Comparison of ENCODE assay signal across 20 cellular contexts in the genomic region with DNA sequence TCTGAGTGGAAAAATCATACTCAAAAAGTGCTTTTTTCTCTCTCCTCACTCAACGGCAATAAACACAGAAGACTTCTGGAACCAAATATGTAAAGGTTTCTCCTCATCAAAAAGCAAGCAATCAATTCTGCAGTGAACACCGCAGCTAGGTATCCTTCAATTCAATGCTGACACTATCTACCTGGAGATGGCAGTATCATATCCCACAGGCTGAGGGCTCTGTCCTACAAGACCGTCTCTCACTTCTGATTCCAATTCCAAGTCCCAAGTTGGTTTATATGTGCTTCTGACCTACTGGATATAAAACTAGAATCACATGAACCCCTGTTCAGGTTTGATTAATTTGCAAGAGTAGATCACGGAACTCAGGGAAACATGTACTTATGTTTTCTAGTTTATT. TPM values are rescaled to one million over a fixed set of nuclear protein-coding genes. Genes with fewer than 3 reads are reported as not detected.
DNase-seq lines count a peak whose midpoint lies in the region; TF ChIP-seq lines count a peak whose summit lies in the region.
"Had no signal": no experiment of that assay in that cellular context is flagged by ENCODE, and none has a peak within 500 bp of the region (broad histone marks: within the 10 kb centered on the region; RNA-seq: fewer than 3 reads in every experiment).

No MANE protein-coding gene starts in this region.

- H3K27ac Mint-ChIP-seq in H9 = no peak overlapping the region
- no peak overlapping the region for H3K27ac Mint-ChIP-seq in chondrocyte (ENCODE audit: unreplicated experiment)
- H3K27ac Mint-ChIP-seq: CD8-positive, alpha-beta T cell had no signal

- no peak for DNase-seq in H9
- DNase-seq in NCI-H69 (lab: John Stamatoyannopoulos, UW) = peak; percentile 17
- DNase-seq in chondrocyte (ENCODE audit: low spot score) = no peak
- DNase-seq in activated CD4-positive, alpha-beta T cell treated with anti-CD3 and anti-CD28 coated beads for 1 hour = no peak
- no peak for DNase-seq in HUDEP-2 (lab: John Stamatoyannopoulos, UW; ENCODE audit: unreplicated experiment in 76 of 76)
- DNase-seq in ecto neural progenitor cell (ENCODE audit: low spot score) = no peak
- DNase-seq: ACHN; CD8-positive, alpha-beta T cell; GDM1; NCI-H1105 treated with DMSO at 0.1 percent for 48 hours; NCI-H2029 treated with DMSO at 0.1 percent for 48 hours; NCI-H2171; NCI-H524 treated with DMSO at 0.1 percent for 48 hours; SIG-M5; SK-N-SH had no signal

- no CpG with 5 or more reads among the region's 4 CpGs for WGBS in H9 (ENCODE audit: extremely low coverage, insufficient read length, low lambda C conversion rate)

- H3K4me1 ChIP-seq in H9 (ENCODE audit: insufficient read depth, low read length) = no peaks in the 10 kb centered on the region
- H3K4me1 ChIP-seq: BLaER1 treated with 17β-estradiol and CSF1 and Interleukin-3, amounts not matched to agents 10 nM and 100 nM had no signal

- H4K20me1 ChIP-seq in H9 (ENCODE audit: control insufficient read depth, insufficient read depth, insufficient read length) (no peaks in the 10 kb centered on the region), neural cell (ENCODE audit: insufficient read depth) (no peaks in the 10 kb centered on the region)
- H4K20me1 ChIP-seq: BLaER1 treated with 17β-estradiol and CSF1 and Interleukin-3, amounts not matched to agents 10 nM and 100 nM had no signal

- H3K36me3 Mint-ChIP-seq in H9 (ENCODE audit: insufficient read depth in 1 of 3, low read depth in 3 of 3) = peaks cover 0 to 5% (median 0%) of the 10 kb centered on the region in 3 experiments; a peak in 1 of 7 replicates
- H3K36me3 Mint-ChIP-seq in chondrocyte (ENCODE audit: low read depth) = no peaks in the 10 kb centered on the region
- H3K36me3 Mint-ChIP-seq: CD8-positive, alpha-beta T cell had no signal

- no peak overlapping the region for H4K5ac ChIP-seq in H9 (ENCODE audit: insufficient read length, low read depth, low read length)

- H3K9me3 ChIP-seq in H9 (ENCODE audit: control insufficient read depth, low read depth, low read length) (no peaks in the 10 kb centered on the region), neural cell (ENCODE audit: low read length) (no peaks in the 10 kb centered on the region)
- H3K9me3 ChIP-seq: BLaER1 treated with 17β-estradiol and CSF1 and Interleukin-3, amounts not matched to agents 10 nM and 100 nM; SK-N-SH had no signal

- no peak overlapping the region for H2BK20ac ChIP-seq in H9 (ENCODE audit: low read depth, low read length, poor library complexity, severe bottlenecking)

- H3K9me3 Mint-ChIP-seq in H9 = no peaks in the 10 kb centered on the region; a peak in 1 of 5 replicates
- peaks cover 12% of the 10 kb centered on the region for H3K9me3 Mint-ChIP-seq in chondrocyte (ENCODE audit: low read depth)

- H3K56ac ChIP-seq in H9 (ENCODE audit: insufficient read length, low read depth, low read length) = no peak overlapping the region

- no peak overlapping the region for H2AK5ac ChIP-seq in H9 (ENCODE audit: insufficient read length, low read length)

- H3K36me3 ChIP-seq in neural cell (ENCODE audit: insufficient read depth, low read length) = no peaks in the 10 kb centered on the region
- H3K36me3 ChIP-seq: BLaER1 treated with 17β-estradiol and CSF1 and Interleukin-3, amounts not matched to agents 10 nM and 100 nM had no signal

- no peak for TF ChIP-seq RAD21 in neural cell (conservative IDR thresholded peaks at IDR 0.05)

- H2BK15ac ChIP-seq in H9 (ENCODE audit: low read depth, low read length) = no peak overlapping the region

- no peak overlapping the region for H2BK5ac ChIP-seq in H9 (ENCODE audit: insufficient read length, low read length)

- H3K27me3 ChIP-seq in H9 (ENCODE audit: insufficient read depth, low read length) = no peaks in the 10 kb centered on the region
- H3K27me3 ChIP-seq in neural cell (ENCODE audit: insufficient read depth, low read depth, low read length) = no peaks in the 10 kb centered on the region
- H3K27me3 ChIP-seq: BLaER1 treated with 17β-estradiol and CSF1 and Interleukin-3, amounts not matched to agents 10 nM and 100 nM had no signal

- H3K4ac ChIP-seq in H9 (ENCODE audit: low read depth, low read length) = no peak overlapping the region

- H3T11ph ChIP-seq in H9 (ENCODE audit: low read length) = no peak overlapping the region

- H2AFZ ChIP-seq in H9 (ENCODE audit: low read length) (no peak overlapping the region), neural cell (ENCODE audit: low read depth, low read length) (no peak overlapping the region)

- TF ChIP-seq CTCF in H9 (conservative IDR thresholded peaks at IDR 0.05) = peak; percentile 59
- TF ChIP-seq CTCF in chondrocyte (IDR thresholded peaks at IDR 0.05) = peak; percentile 17
- TF ChIP-seq CTCF in neural cell (IDR thresholded peaks at IDR 0.05; ENCODE audit: poor library complexity, severe bottlenecking) = peak; percentile 8

- H3K79me2 ChIP-seq in H9 (ENCODE audit: insufficient read depth, low read length) = no peaks in the 10 kb centered on the region
- no peaks in the 10 kb centered on the region for H3K79me2 ChIP-seq in neural cell (replicated peaks; ENCODE audit: insufficient read depth, low read length)

- H3K4me3 Mint-ChIP-seq in H9 (no peak overlapping the region), chondrocyte (ENCODE audit: unreplicated experiment) (no peak overlapping the region)
- H3K4me3 Mint-ChIP-seq: CD8-positive, alpha-beta T cell had no signal

- H3K14ac ChIP-seq in H9 (ENCODE audit: insufficient read depth, low read length) = no peak overlapping the region

- H3K79me1 ChIP-seq in H9 (ENCODE audit: insufficient read depth, low read depth, low read length, poor library complexity, severe bottlenecking) = no peaks in the 10 kb centered on the region

- no peak overlapping the region for H4K8ac ChIP-seq in H9 (replicated peaks; ENCODE audit: insufficient read length, low read depth, low read length)

- no peak for TF ChIP-seq EP300 in neural cell (conservative IDR thresholded peaks at IDR 0.05; ENCODE audit: poor library complexity, severe bottlenecking)

- H3K9ac ChIP-seq in H9 (ENCODE audit: extremely low read depth, insufficient read length, low read length) (no peak overlapping the region), neural cell (ENCODE audit: low read length) (no peak overlapping the region)
- H3K9ac ChIP-seq: BLaER1 treated with 17β-estradiol and CSF1 and Interleukin-3, amounts not matched to agents 10 nM and 100 nM; SK-N-SH had no signal

- H3K9me2 ChIP-seq in neural cell (ENCODE audit: insufficient read depth, low read length) = no peaks in the 10 kb centered on the region
- H3K9me2 ChIP-seq: SK-N-SH had no signal

- no peaks in the 10 kb centered on the region for H3K27me3 Mint-ChIP-seq in H9 (ENCODE audit: low read depth)
- no peaks in the 10 kb centered on the region for H3K27me3 Mint-ChIP-seq in chondrocyte (ENCODE audit: low read depth)

- no peak overlapping the region for H3K18ac ChIP-seq in H9 (ENCODE audit: insufficient read length, low read depth, low read length)

- H3K27ac ChIP-seq in H9 (ENCODE audit: insufficient read length, low read depth, low read length) (no peak overlapping the region), neural cell (ENCODE audit: low read length) (no peak overlapping the region)
- H3K27ac ChIP-seq: BLaER1 treated with 17β-estradiol and CSF1 and Interleukin-3, amounts not matched to agents 10 nM and 100 nM had no signal

- H3F3A ChIP-seq in neural cell (ENCODE audit: insufficient read depth, low read length, poor library complexity, severe bottlenecking) = no peaks in the 10 kb centered on the region

- no peak overlapping the region for H2BK12ac ChIP-seq in H9 (ENCODE audit: insufficient read length, low read depth, low read length)

- no peak overlapping the region for H3K23ac ChIP-seq in H9 (ENCODE audit: insufficient read length, low read depth, low read length)

- H4K91ac ChIP-seq in H9 (ENCODE audit: insufficient read length, low read depth, low read length) = no peak overlapping the region

- H3K23me2 ChIP-seq in H9 (ENCODE audit: insufficient read length, low read depth, low read length, poor library complexity, severe bottlenecking) = no peaks in the 10 kb centered on the region

- no peak overlapping the region for H2BK120ac ChIP-seq in H9 (ENCODE audit: low read depth, low read length, poor library complexity, severe bottlenecking)

- H3K4me1 Mint-ChIP-seq in H9 (peaks cover 0 to 9% of the 10 kb centered on the region in 2 experiments; a peak in 2 of 4 replicates), chondrocyte (ENCODE audit: low read depth) (no peaks in the 10 kb centered on the region)

- H3K4me2 ChIP-seq in H9 (ENCODE audit: insufficient read depth, insufficient read length, low read length) (no peak overlapping the region), neural cell (ENCODE audit: low read length) (no peak overlapping the region)
- H3K4me2 ChIP-seq: BLaER1 treated with 17β-estradiol and CSF1 and Interleukin-3, amounts not matched to agents 10 nM and 100 nM; SK-N-SH had no signal

- H3K4me3 ChIP-seq in neural cell (ENCODE audit: low read length) = no peak overlapping the region
- H3K4me3 ChIP-seq: BLaER1 treated with 17β-estradiol and CSF1 and Interleukin-3, amounts not matched to agents 10 nM and 100 nM; K562 had no signal

TF ChIP-seq in neural cell, 6 proteins besides CTCF, POLR2A, EP300 and RAD21:
- TF ChIP-seq POLR2AphosphoS5 (IDR thresholded peaks at IDR 0.05) = no peak

RNA-seq across cellular contexts. Expression of a gene that starts 59.7 kb away (rescaled TPM):
- total RNA-seq in H9 (2021) = 25.4 and 25.7 TPM in 2 replicates
- 12.3 to 34.3 TPM (median 13.9 TPM) in 3 replicates for total RNA-seq in chondrocyte
- 15.5 and 17.7 TPM in 2 replicates for polyA plus RNA-seq in neural cell
- polyA minus RNA-seq in neural cell = 43.6 and 46.1 TPM in 2 replicates
- total RNA-seq: CD8-positive, alpha-beta T cell; HepG2; K562; LHCN-M2 had no signal
- polyA plus RNA-seq: HepG2, K562 had no signal

Comparison
In these comparisons a context has a peak if more than half of its experiments do, and no peak if none do; other contexts are left out.
1. CTCF ChIP-seq: peak in every context shown above with its lines; median percentile 59 in H9; 17 in chondrocyte; 8 in neural cell.